10 cellular contexts compared by ENCODE assay signal in genomic region chr16:81582655-81583441, GRCh38.
DNase-seq lines count a peak whose midpoint lies in the region; ATAC-seq, FAIRE-seq and TF ChIP-seq lines count a peak whose summit lies in the region.
"Had no signal": no experiment of that assay in that cellular context is flagged by ENCODE, and none has a peak within 500 bp of the region (broad histone marks: within the 10 kb centered on the region; RNA-seq: fewer than 3 reads in every experiment).

No MANE protein-coding gene starts in this region.

- H3K27me3 ChIP-seq in small intestine (ENCODE audit: control insufficient read depth in 2 of 2, insufficient read depth in 2 of 2, low read length in 2 of 2), result no peaks in the 10 kb centered on the region
- H3K27me3 ChIP-seq: neutrophil had no signal

- FAIRE-seq in small intestine (lab: Jason Lieb, UNC) (no peak), HTR-8/SVneo (lab: Jason Lieb, UNC) (no peak)

- peak overlapping the region; percentile 18; the same call in 1 of the 2 replicates for H3K4me3 Mint-ChIP-seq in HFFc6
- no peak overlapping the region for H3K4me3 Mint-ChIP-seq in brain

- WGBS in small intestine, 3 donors, result 33 to 59% (median 45%) methylated on average over 21 of the region's 21 CpGs

- no peak overlapping the region for H3K4me3 ChIP-seq in small intestine (ENCODE audit: low read depth in 1 of 2, low read length in 2 of 2)

- H3K27ac Mint-ChIP-seq in HFFc6 (peak overlapping the region; percentile 81), brain (peak overlapping the region in 4 of 5 experiments; percentile 11 to 78 (median 30))

- peaks cover 6% of the 10 kb centered on the region for H3K36me3 Mint-ChIP-seq in HFFc6 (ENCODE audit: low read depth)
- H3K36me3 Mint-ChIP-seq in brain, result peaks cover 37% of the 10 kb centered on the region

- H3K9me3 ChIP-seq in small intestine (ENCODE audit: control insufficient read depth, low read depth), result no peaks in the 10 kb centered on the region
- H3K9me3 ChIP-seq: neutrophil had no signal

- H3K4me1 ChIP-seq in small intestine (ENCODE audit: control insufficient read depth in 2 of 2, insufficient read depth in 1 of 2, low read depth in 1 of 2, low read length in 1 of 2), result peaks cover 14 to 18% of the 10 kb centered on the region in 2 donors

- no peaks in the 10 kb centered on the region for H3K9me3 Mint-ChIP-seq in HFFc6
- H3K9me3 Mint-ChIP-seq in brain, result peaks cover 0 to 3% (median 0%) of the 10 kb centered on the region in 5 experiments

- H3K36me3 ChIP-seq in small intestine (ENCODE audit: control insufficient read depth in 2 of 2, insufficient read depth in 2 of 2, low read length in 2 of 2), result no peaks in the 10 kb centered on the region

- H3K27me3 Mint-ChIP-seq in HFFc6 (ENCODE audit: insufficient read depth) (peaks cover 2% of the 10 kb centered on the region), brain (no peaks in the 10 kb centered on the region)

- peak; percentile 33 for DNase-seq in HFFc6
- DNase-seq in hypothalamus (lab: John Stamatoyannopoulos, UW), result peak in 44 of 51 donors; percentile 11 to 87 (median 55)
- peak; percentile 81 for DNase-seq in small intestine
- no peak for DNase-seq in GF-D8 (lab: John Stamatoyannopoulos, UW)
- DNase-seq in HTR-8/SVneo (ENCODE audit: insufficient read length, low spot score), result no peak
- DNase-seq in NCI-H1436 treated with DMSO at 0.1 percent for 48 hours (lab: John Stamatoyannopoulos, UW), result no peak
- DNase-seq: activated CD4-positive, alpha-beta T cell treated with anti-CD3 and anti-CD28 coated beads, Interleukin-2, amount 50 U/mL, for 4 hours had no signal

- H3K27ac ChIP-seq in small intestine (ENCODE audit: low read depth in 1 of 2, low read length in 1 of 2), result peak overlapping the region; percentile 92 to 96
- H3K27ac ChIP-seq: neutrophil had no signal

- TF ChIP-seq CTCF in HFFc6 (IDR thresholded peaks at IDR 0.05), result peak; percentile 49; the same call in 1 of the 2 replicates
- TF ChIP-seq CTCF in brain (conservative IDR thresholded peaks at IDR 0.05), result peak; percentile 13 to 34

- ATAC-seq in GM18909 (IDR thresholded peaks at IDR 0.05; ENCODE audit: poor library complexity, unreplicated experiment), result no peak

- H3K4me1 Mint-ChIP-seq in HFFc6 (ENCODE audit: low read depth) (peaks cover 62% of the 10 kb centered on the region), brain (peaks cover 52% of the 10 kb centered on the region)

Comparison
In these comparisons a context has a peak if more than half of its experiments do, and no peak if none do; other contexts are left out.
1. DNase-seq: peak in HFFc6 (single experiment), hypothalamus (44 of 51) and small intestine (single experiment); none in GF-D8 (single experiment), HTR-8/SVneo (single experiment) and NCI-H1436 treated with DMSO at 0.1 percent for 48 hours (single experiment).